29 cellular contexts compared by ENCODE assay signal in genomic region chr3:79410617-79411016, GRCh38.
"Had no signal": no experiment of that assay in that cellular context is flagged by ENCODE, and none has a peak within 500 bp of the region (broad histone marks: within the 10 kb centered on the region; RNA-seq: fewer than 3 reads in every experiment).

No MANE protein-coding gene starts in this region.

- H3K27me3 Mint-ChIP-seq: activated CD4-positive, alpha-beta memory T cell treated with anti-CD3 and anti-CD28 coated beads for 36 hours; activated CD4-positive, alpha-beta T cell treated with anti-CD3 and anti-CD28 coated beads for 36 hours; activated CD4-positive, alpha-beta T cell treated with anti-CD3 and anti-CD28 coated beads, Interleukin-2, amount 10 ng/mL, durations not matched to agents 24 days and 14 days; activated CD8-positive, alpha-beta memory T cell treated with anti-CD3 and anti-CD28 coated beads, Interleukin-2, amount 10 ng/mL, durations not matched to agents 7 days and 5 days; activated naive CD4-positive, alpha-beta T cell treated with anti-CD3 and anti-CD28 coated beads, Interleukin-2, amount 10 ng/mL, durations not matched to agents 7 days and 5 days; effector memory CD8-positive, alpha-beta T cell had no signal

- H3K4me3 Mint-ChIP-seq: activated CD4-positive, alpha-beta memory T cell treated with anti-CD3 and anti-CD28 coated beads for 36 hours; activated CD4-positive, alpha-beta T cell treated with anti-CD3 and anti-CD28 coated beads for 36 hours; activated CD4-positive, alpha-beta T cell treated with anti-CD3 and anti-CD28 coated beads, Interleukin-2, amount 10 ng/mL, durations not matched to agents 24 days and 14 days; activated CD8-positive, alpha-beta memory T cell treated with anti-CD3 and anti-CD28 coated beads, Interleukin-2, amount 10 ng/mL, durations not matched to agents 7 days and 5 days; activated CD8-positive, alpha-beta T cell treated with anti-CD3 and anti-CD28 coated beads, Interleukin-2, amount 10 ng/mL, durations not matched to agents 7 days and 5 days; activated naive CD4-positive, alpha-beta T cell treated with anti-CD3 and anti-CD28 coated beads, Interleukin-2, amount 10 ng/mL, durations not matched to agents 7 days and 5 days; activated T-helper 1 cell treated with anti-CD3 and anti-CD28 coated beads, Interleukin-12 subunit alpha, Interleukin-12 subunit beta, Interleukin-2, Interleukin-4 antibody, amounts not matched to agents 30 ng/mL and 10 ng/mL and 1 ng/mL, durations not matched to agents 14 hours and 24 hours and 36 hours; effector memory CD8-positive, alpha-beta T cell had no signal

- H3K4me1 ChIP-seq: adrenal gland, body of pancreas, esophagus squamous epithelium, gastroesophageal sphincter had no signal

- H3K4me3 ChIP-seq: adrenal gland, body of pancreas, esophagus squamous epithelium, gastroesophageal sphincter had no signal

- H3K9me3 Mint-ChIP-seq: activated CD4-positive, alpha-beta T cell treated with anti-CD3 and anti-CD28 coated beads, Interleukin-2, amount 10 ng/mL, durations not matched to agents 24 days and 14 days; activated T-helper 1 cell treated with anti-CD3 and anti-CD28 coated beads, Interleukin-12 subunit alpha, Interleukin-12 subunit beta, Interleukin-2, Interleukin-4 antibody, amounts not matched to agents 30 ng/mL and 10 ng/mL and 1 ng/mL, durations not matched to agents 14 hours and 24 hours and 36 hours had no signal

- H3K27me3 ChIP-seq: adrenal gland, body of pancreas, esophagus squamous epithelium, gastroesophageal sphincter had no signal

- H3K9me3 ChIP-seq: adrenal gland, body of pancreas, esophagus squamous epithelium, gastroesophageal sphincter had no signal

- DNase-seq: activated CD4-positive, alpha-beta memory T cell treated with anti-CD3 and anti-CD28 coated beads for 36 hours; activated CD4-positive, alpha-beta T cell treated with anti-CD3 and anti-CD28 coated beads for 36 hours; activated CD4-positive, alpha-beta T cell treated with anti-CD3 and anti-CD28 coated beads, Interleukin-2, amount 10 ng/mL, durations not matched to agents 24 days and 14 days; activated CD4-positive, CD25-positive, alpha-beta regulatory T cell; activated CD4-positive, CD25-positive, alpha-beta regulatory T cell treated with anti-CD3 and anti-CD28 coated beads, Interleukin-2, amount 50 U/mL, for 72 hours; activated CD8-positive, alpha-beta memory T cell treated with anti-CD3 and anti-CD28 coated beads, Interleukin-2, amount 10 ng/mL, durations not matched to agents 7 days and 5 days; activated CD8-positive, alpha-beta memory T cell treated with anti-CD3 and anti-CD28 coated beads, Interleukin-2, amount 50 U/mL, for 4 hours; activated CD8-positive, alpha-beta T cell treated with anti-CD3 and anti-CD28 coated beads, Interleukin-2, amount 10 ng/mL, durations not matched to agents 7 days and 5 days; activated gamma-delta T cell; activated naive CD4-positive, alpha-beta T cell; activated naive CD4-positive, alpha-beta T cell treated with anti-CD3 and anti-CD28 coated beads, Interleukin-2, amount 10 ng/mL, durations not matched to agents 7 days and 5 days; activated T-cell treated with anti-CD3 and anti-CD28 coated beads, Interleukin-2, amount 50 U/mL, for 1 hour; activated T-cell treated with anti-CD3 and anti-CD28 coated beads, Interleukin-2, amount 50 U/mL, for 48 hours; adrenal gland; amygdala; aorta; body of pancreas; caudate nucleus; cortex of kidney; dermis blood vessel endothelial cell; effector CD4-positive, alpha-beta T cell; effector memory CD8-positive, alpha-beta T cell; esophagus squamous epithelium; foreskin melanocyte; T-helper 2 cell had no signal

- H3K36me3 ChIP-seq: adrenal gland, esophagus squamous epithelium, gastroesophageal sphincter had no signal

- ATAC-seq: activated CD4-positive, alpha-beta T cell treated with anti-CD3 and anti-CD28 coated beads for 36 hours; activated CD8-positive, alpha-beta memory T cell treated with anti-CD3 and anti-CD28 coated beads, Interleukin-2, amount 10 ng/mL, durations not matched to agents 7 days and 5 days; activated CD8-positive, alpha-beta T cell treated with anti-CD3 and anti-CD28 coated beads, Interleukin-2, amount 10 ng/mL, durations not matched to agents 7 days and 5 days; activated naive CD4-positive, alpha-beta T cell treated with anti-CD3 and anti-CD28 coated beads, Interleukin-2, amount 50 U/mL, for 72 hours; body of pancreas; effector memory CD8-positive, alpha-beta T cell; gastroesophageal sphincter had no signal

- H3K36me3 Mint-ChIP-seq: activated CD4-positive, alpha-beta memory T cell treated with anti-CD3 and anti-CD28 coated beads for 36 hours; activated CD8-positive, alpha-beta memory T cell treated with anti-CD3 and anti-CD28 coated beads, Interleukin-2, amount 10 ng/mL, durations not matched to agents 7 days and 5 days; activated naive CD4-positive, alpha-beta T cell treated with anti-CD3 and anti-CD28 coated beads, Interleukin-2, amount 10 ng/mL, durations not matched to agents 7 days and 5 days; activated naive CD4-positive, alpha-beta T cell treated with anti-CD3 and anti-CD28 coated beads, Interleukin-2, amount 50 U/mL, for 72 hours had no signal

- H3K27ac Mint-ChIP-seq: activated CD4-positive, alpha-beta memory T cell treated with anti-CD3 and anti-CD28 coated beads for 36 hours; activated CD4-positive, alpha-beta T cell treated with anti-CD3 and anti-CD28 coated beads for 36 hours; activated CD4-positive, alpha-beta T cell treated with anti-CD3 and anti-CD28 coated beads, Interleukin-2, amount 10 ng/mL, durations not matched to agents 24 days and 14 days; activated CD8-positive, alpha-beta memory T cell treated with anti-CD3 and anti-CD28 coated beads, Interleukin-2, amount 10 ng/mL, durations not matched to agents 7 days and 5 days; activated CD8-positive, alpha-beta T cell treated with anti-CD3 and anti-CD28 coated beads, Interleukin-2, amount 10 ng/mL, durations not matched to agents 7 days and 5 days; activated naive CD4-positive, alpha-beta T cell treated with anti-CD3 and anti-CD28 coated beads, Interleukin-2, amount 10 ng/mL, durations not matched to agents 7 days and 5 days; activated naive CD4-positive, alpha-beta T cell treated with anti-CD3 and anti-CD28 coated beads, Interleukin-2, amount 50 U/mL, for 72 hours; activated T-helper 1 cell treated with anti-CD3 and anti-CD28 coated beads, Interleukin-12 subunit alpha, Interleukin-12 subunit beta, Interleukin-2, Interleukin-4 antibody, amounts not matched to agents 30 ng/mL and 10 ng/mL and 1 ng/mL, durations not matched to agents 14 hours and 24 hours and 36 hours; effector memory CD8-positive, alpha-beta T cell had no signal

- H3K4me1 Mint-ChIP-seq: activated CD4-positive, alpha-beta T cell treated with anti-CD3 and anti-CD28 coated beads for 36 hours; activated CD4-positive, alpha-beta T cell treated with anti-CD3 and anti-CD28 coated beads, Interleukin-2, amount 10 ng/mL, durations not matched to agents 24 days and 14 days; activated CD8-positive, alpha-beta memory T cell treated with anti-CD3 and anti-CD28 coated beads, Interleukin-2, amount 10 ng/mL, durations not matched to agents 7 days and 5 days; activated naive CD4-positive, alpha-beta T cell treated with anti-CD3 and anti-CD28 coated beads, Interleukin-2, amount 10 ng/mL, durations not matched to agents 7 days and 5 days had no signal

- H3K27ac ChIP-seq: adrenal gland, body of pancreas, epithelial cell of prostate, esophagus squamous epithelium, gastroesophageal sphincter had no signal
